In the genomic region with DNA sequence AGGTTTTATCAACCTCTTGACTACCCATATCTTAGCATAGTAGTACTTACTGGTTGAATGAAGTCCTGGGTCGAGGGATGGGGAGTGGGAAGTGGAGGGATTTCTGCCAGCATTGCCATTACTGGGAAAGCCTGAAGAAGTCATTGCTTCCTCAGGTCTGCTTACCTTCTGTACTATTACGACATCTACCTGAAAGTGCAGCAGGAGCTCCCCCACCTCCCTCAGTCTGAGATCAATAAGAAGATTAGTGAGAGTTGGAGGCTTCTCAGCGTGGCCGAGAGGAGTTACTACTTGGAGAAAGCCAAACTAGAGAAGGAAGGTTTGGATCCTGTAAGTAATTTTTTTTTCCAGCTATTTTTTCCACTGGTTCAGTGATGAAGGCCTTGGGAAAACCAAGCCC, we compare ENCODE assay signal across 2 cellular contexts.
TF ChIP-seq lines count a peak whose summit lies in the region.

No MANE protein-coding gene starts in this region.

TF ChIP-seq in HepG2, 621 proteins besides CTCF, POLR2A, EP300 and RAD21:
- 0 out of 2 replicates have a peak, but pooled peaks have one; percentile 9 for TF ChIP-seq CEBPB (IDR thresholded peaks at IDR 0.05; ENCODE audit: borderline replicate concordance, low read depth, low read length)
- TF ChIP-seq, protein P1, sequence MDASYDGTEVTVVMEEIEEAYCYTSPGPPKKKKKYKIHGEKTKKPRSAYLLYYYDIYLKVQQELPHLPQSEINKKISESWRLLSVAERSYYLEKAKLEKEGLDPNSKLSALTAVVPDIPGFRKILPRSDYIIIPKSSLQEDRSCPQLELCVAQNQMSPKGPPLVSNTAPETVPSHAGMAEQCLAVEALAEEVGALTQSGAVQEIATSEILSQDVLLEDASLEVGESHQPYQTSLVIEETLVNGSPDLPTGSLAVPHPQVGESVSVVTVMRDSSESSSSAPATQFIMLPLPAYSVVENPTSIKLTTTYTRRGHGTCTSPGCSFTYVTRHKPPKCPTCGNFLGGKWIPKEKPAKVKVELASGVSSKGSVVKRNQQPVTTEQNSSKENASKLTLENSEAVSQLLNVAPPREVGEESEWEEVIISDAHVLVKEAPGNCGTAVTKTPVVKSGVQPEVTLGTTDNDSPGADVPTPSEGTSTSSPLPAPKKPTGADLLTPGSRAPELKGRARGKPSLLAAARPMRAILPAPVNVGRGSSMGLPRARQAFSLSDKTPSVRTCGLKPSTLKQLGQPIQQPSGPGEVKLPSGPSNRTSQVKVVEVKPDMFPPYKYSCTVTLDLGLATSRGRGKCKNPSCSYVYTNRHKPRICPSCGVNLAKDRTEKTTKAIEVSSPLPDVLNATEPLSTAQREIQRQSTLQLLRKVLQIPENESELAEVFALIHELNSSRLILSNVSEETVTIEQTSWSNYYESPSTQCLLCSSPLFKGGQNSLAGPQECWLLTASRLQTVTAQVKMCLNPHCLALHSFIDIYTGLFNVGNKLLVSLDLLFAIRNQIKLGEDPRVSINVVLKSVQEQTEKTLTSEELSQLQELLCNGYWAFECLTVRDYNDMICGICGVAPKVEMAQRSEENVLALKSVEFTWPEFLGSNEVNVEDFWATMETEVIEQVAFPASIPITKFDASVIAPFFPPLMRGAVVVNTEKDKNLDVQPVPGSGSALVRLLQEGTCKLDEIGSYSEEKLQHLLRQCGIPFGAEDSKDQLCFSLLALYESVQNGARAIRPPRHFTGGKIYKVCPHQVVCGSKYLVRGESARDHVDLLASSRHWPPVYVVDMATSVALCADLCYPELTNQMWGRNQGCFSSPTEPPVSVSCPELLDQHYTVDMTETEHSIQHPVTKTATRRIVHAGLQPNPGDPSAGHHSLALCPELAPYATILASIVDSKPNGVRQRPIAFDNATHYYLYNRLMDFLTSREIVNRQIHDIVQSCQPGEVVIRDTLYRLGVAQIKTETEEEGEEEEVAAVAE (CRISPR knock-in tag; IDR thresholded peaks at IDR 0.05; ENCODE audit: borderline replicate concordance), result no peak

TF ChIP-seq in K562, 482 proteins besides CTCF, POLR2A, EP300 and RAD21:
- TF ChIP-seq ZNF384 (IDR thresholded peaks at IDR 0.05; ENCODE audit: low read depth, low read length), result no peak
- TF ChIP-seq, protein P2, sequence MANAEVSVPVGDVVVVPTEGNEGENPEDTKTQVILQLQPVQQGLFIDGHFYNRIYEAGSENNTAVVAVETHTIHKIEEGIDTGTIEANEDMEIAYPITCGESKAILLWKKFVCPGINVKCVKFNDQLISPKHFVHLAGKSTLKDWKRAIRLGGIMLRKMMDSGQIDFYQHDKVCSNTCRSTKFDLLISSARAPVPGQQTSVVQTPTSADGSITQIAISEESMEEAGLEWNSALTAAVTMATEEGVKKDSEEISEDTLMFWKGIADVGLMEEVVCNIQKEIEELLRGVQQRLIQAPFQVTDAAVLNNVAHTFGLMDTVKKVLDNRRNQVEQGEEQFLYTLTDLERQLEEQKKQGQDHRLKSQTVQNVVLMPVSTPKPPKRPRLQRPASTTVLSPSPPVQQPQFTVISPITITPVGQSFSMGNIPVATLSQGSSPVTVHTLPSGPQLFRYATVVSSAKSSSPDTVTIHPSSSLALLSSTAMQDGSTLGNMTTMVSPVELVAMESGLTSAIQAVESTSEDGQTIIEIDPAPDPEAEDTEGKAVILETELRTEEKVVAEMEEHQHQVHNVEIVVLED (CRISPR knock-in tag; IDR thresholded peaks at IDR 0.05), result no peak
- TF ChIP-seq CEBPB (tag; IDR thresholded peaks at IDR 0.05), result peak; percentile 25; the same call in 1 of the 2 replicates
